In genomic region chr6:31702819-31703716, GRCh38 we compare ENCODE assay signal across 8 cellular contexts. TPM values are rescaled to one million over a fixed set of nuclear protein-coding genes. Genes with fewer than 3 reads are reported as not detected.
DNase-seq lines count a peak whose midpoint lies in the region; ATAC-seq and TF ChIP-seq lines count a peak whose summit lies in the region.

ABHD16A (minus strand) TSS chr6:31703324; CDS start chr6:31703281, 43 bp downstream.

- H2AFZ ChIP-seq in Loucy (ENCODE audit: low read length): peak within 1 kb of the TSS; percentile 77

- peak within 1 kb of the TSS; percentile 88 for H3K9ac ChIP-seq in Loucy (ENCODE audit: low read depth, low read length, poor library complexity, severe bottlenecking)

- H3K27me3 Mint-ChIP-seq in natural killer cell (ENCODE audit: low read depth in 2 of 2): no peaks in the 10 kb centered on the region

- H3K36me3 Mint-ChIP-seq in natural killer cell: no peaks in the 10 kb centered on the region

- H3K9me2 ChIP-seq in Loucy (replicated peaks; ENCODE audit: low read depth, low read length): no peaks in the 10 kb centered on the region

- intact Hi-C loops in natural killer cell (cut with micrococcal nuclease): loop anchor here (1.0 to 5.0 kb wide), 3 partner anchors 35 to 51 kb away; partner anchors contain the start of genes BAG6 and GPANK1

- DNase-seq in DMS79 treated with DMSO at 0.1 percent for 48 hours (lab: John Stamatoyannopoulos, UW) (peak; percentile 94), GOT3 (lab: John Stamatoyannopoulos, UW) (peak; percentile 82), fibroblast of peridontal ligament (ENCODE audit: extremely low read depth) (peak; percentile 98), natural killer cell (peak; percentile 97)
- DNase-seq in activated T-helper 9 cell treated with anti-CD3 and anti-CD28 coated beads, Interleukin-2, amount 50 U/mL, for 16 hours (ENCODE audit: low read depth): peak; percentile 94
- peak; percentile 95 for DNase-seq in stimulated activated naive CD4-positive, alpha-beta T cell treated with Interleukin-2 at 50 U/mL for 16 hours (lab: John Stamatoyannopoulos, UW)

- peak; percentile 87 for TF ChIP-seq POLR2A in Raji (IDR thresholded peaks at IDR 0.05; ENCODE audit: insufficient read depth, low read depth, low read length)

- ATAC-seq in natural killer cell: peak; percentile 93 to 97 (median 95)

- peaks cover 40% of the 10 kb centered on the region for H3K79me2 ChIP-seq in Loucy (ENCODE audit: insufficient read depth, low read length)

- peak within 1 kb of the TSS; percentile 88 for H3K4me2 ChIP-seq in Loucy (ENCODE audit: low read depth, low read length, poor library complexity, severe bottlenecking)

- H3K4me3 ChIP-seq in Loucy (ENCODE audit: low read length, poor library complexity, severe bottlenecking): peak within 1 kb of the TSS; percentile 88

- H3K4me1 Mint-ChIP-seq in natural killer cell: peaks cover 24 to 27% of the 10 kb centered on the region in 2 donors

- no peaks in the 10 kb centered on the region for H3K9me3 Mint-ChIP-seq in natural killer cell

- peaks cover 15% of the 10 kb centered on the region for H4K20me1 ChIP-seq in Loucy (ENCODE audit: insufficient read depth, low read length, poor library complexity, severe bottlenecking)

- peak within 1 kb of the TSS; percentile 96 to 98 for H3K27ac Mint-ChIP-seq in natural killer cell

- H3K9me3 ChIP-seq in Loucy (ENCODE audit: insufficient read depth, low read depth, low read length): no peaks in the 10 kb centered on the region

- no peaks in the 10 kb centered on the region for H3K27me3 ChIP-seq in Loucy (ENCODE audit: insufficient read depth, low read length, poor library complexity, severe bottlenecking)

- peaks cover 19% of the 10 kb centered on the region for H3K4me1 ChIP-seq in Loucy (ENCODE audit: insufficient read depth, low read length, poor library complexity, severe bottlenecking)

- H3F3A ChIP-seq in Loucy (ENCODE audit: low read depth): no peaks in the 10 kb centered on the region

- no peak for TF ChIP-seq CTCF in Loucy (conservative IDR thresholded peaks at IDR 0.05; ENCODE audit: low read length)
- TF ChIP-seq CTCF in natural killer cell (IDR thresholded peaks at IDR 0.05): no peak

- no peaks in the 10 kb centered on the region for H3K36me3 ChIP-seq in Loucy (ENCODE audit: insufficient read depth, low read length)

- peak within 1 kb of the TSS; percentile 99 for H3K4me3 Mint-ChIP-seq in natural killer cell

RNA-seq across cellular contexts. Expression of gene ABHD16A, which starts in this region (rescaled TPM):
- 10 to 100 TPM; 92.0 to 97.6 (median 94.2) TPM for total RNA-seq in natural killer cell

Comparison
In these comparisons a context has a peak if more than half of its experiments do, and no peak if none do; other contexts are left out.
1. Peak in every context shown above with its lines: DNase-seq, ATAC-seq and H3K4me3 ChIP-seq.